Comparison of ENCODE assay signal across 1 cellular context in the genomic region with DNA sequence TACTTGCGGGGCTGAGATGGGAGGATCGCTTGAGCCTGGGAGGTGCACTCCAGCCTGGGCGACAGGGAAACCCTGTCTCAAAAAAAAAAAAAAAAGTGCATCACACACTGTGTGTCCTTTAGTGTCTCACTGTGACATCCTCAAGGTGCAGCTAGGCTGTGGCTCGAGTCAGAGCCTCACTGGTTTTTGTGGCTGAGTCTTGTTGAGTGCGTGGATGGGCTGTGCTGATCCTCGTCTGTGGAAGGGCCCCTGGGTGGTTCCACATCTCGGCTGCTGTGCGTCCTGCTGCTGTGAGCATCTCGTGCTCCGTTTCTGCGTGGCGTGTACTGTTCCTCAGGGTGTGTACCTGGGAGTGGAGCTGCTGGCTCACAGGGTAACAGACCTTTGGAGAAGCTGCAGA.
TF ChIP-seq lines count a peak whose summit lies in the region.

No MANE protein-coding gene starts in this region.

TF ChIP-seq in HepG2, 621 proteins besides CTCF, POLR2A, EP300 and RAD21:
- TF ChIP-seq KDM5B (CRISPR knock-in tag; IDR thresholded peaks at IDR 0.05; ENCODE audit: borderline replicate concordance) (no peak), KMT2B (CRISPR knock-in tag; IDR thresholded peaks at IDR 0.05) (no peak), PITX1 (CRISPR knock-in tag; IDR thresholded peaks at IDR 0.05) (no peak), MIXL1 (CRISPR knock-in tag; IDR thresholded peaks at IDR 0.05) (no peak), MED1 (CRISPR knock-in tag; IDR thresholded peaks at IDR 0.05) (no peak), MAFF (IDR thresholded peaks at IDR 0.05; ENCODE audit: low read depth, low read length) (no peak), SYNCRIP (IDR thresholded peaks at IDR 0.05; ENCODE audit: insufficient read depth, low read depth, low read length) (no peak), GRHL1 (CRISPR knock-in tag; conservative IDR thresholded peaks at IDR 0.05) (no peak), ZNF292 (CRISPR knock-in tag; IDR thresholded peaks at IDR 0.05; ENCODE audit: borderline replicate concordance, low read depth) (no peak), SMAD9 (CRISPR knock-in tag; IDR thresholded peaks at IDR 0.05) (no peak), E2F1 (CRISPR knock-in tag; IDR thresholded peaks at IDR 0.05) (no peak), ZFAT (CRISPR knock-in tag; conservative IDR thresholded peaks at IDR 0.05) (no peak), ZNF878 (CRISPR knock-in tag; IDR thresholded peaks at IDR 0.05) (no peak), SAP130 (CRISPR knock-in tag; IDR thresholded peaks at IDR 0.05; ENCODE audit: low read depth) (no peak), ZNF34 (CRISPR knock-in tag; IDR thresholded peaks at IDR 0.05; ENCODE audit: borderline replicate concordance) (no peak), MNT (IDR thresholded peaks at IDR 0.05) (no peak), SOX5 (CRISPR knock-in tag; IDR thresholded peaks at IDR 0.05; ENCODE audit: borderline replicate concordance) (no peak)
- TF ChIP-seq, protein P1, sequence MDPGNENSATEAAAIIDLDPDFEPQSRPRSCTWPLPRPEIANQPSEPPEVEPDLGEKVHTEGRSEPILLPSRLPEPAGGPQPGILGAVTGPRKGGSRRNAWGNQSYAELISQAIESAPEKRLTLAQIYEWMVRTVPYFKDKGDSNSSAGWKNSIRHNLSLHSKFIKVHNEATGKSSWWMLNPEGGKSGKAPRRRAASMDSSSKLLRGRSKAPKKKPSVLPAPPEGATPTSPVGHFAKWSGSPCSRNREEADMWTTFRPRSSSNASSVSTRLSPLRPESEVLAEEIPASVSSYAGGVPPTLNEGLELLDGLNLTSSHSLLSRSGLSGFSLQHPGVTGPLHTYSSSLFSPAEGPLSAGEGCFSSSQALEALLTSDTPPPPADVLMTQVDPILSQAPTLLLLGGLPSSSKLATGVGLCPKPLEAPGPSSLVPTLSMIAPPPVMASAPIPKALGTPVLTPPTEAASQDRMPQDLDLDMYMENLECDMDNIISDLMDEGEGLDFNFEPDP (CRISPR knock-in tag; conservative IDR thresholded peaks at IDR 0.05): no peak
TF ChIP-seq in HepG2: peak in this region for 0.
